Comparison of ENCODE assay signal across 1 cellular context in the genomic region with DNA sequence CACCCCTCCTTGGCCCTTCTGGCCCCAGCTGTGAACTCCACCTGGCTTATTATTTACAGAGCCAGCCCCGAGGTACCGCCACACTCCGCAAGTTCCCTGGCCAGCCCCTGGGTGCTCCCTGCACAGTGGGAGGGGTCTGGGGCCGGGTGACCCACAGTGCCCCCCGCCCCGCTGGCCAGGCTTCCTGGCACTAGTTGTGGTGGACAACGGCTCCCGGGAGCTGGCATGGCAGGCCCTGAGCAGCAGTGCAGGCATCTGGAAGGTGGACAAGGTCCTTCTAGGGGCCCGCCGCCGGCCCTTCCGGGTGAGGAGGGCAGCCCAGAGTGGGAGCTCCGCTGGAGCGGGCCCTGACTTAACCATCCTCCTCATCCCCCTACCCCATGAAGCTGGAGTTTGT.
TF ChIP-seq lines count a peak whose summit lies in the region.

No MANE protein-coding gene starts in this region.

TF ChIP-seq in A549, 52 proteins besides CTCF, POLR2A, EP300 and RAD21:
- TF ChIP-seq FOSL2 (IDR thresholded peaks at IDR 0.05) (no peak), FOSL2 (CRISPR knock-in tag; IDR thresholded peaks at IDR 0.05) (no peak), SREBF2 (IDR thresholded peaks at IDR 0.05) (no peak), JUN (IDR thresholded peaks at IDR 0.05) (0 out of 5 replicates have a peak, but pooled peaks of 1 of the 2 experiments have one; percentile 1)
